Comparison of ENCODE assay signal across 10 cellular contexts in genomic region chr21:44082648-44083436, GRCh38. TPM values are rescaled to one million over a fixed set of nuclear protein-coding genes. Genes with fewer than 3 reads are reported as not detected.
DNase-seq lines count a peak whose midpoint lies in the region; FAIRE-seq and TF ChIP-seq lines count a peak whose summit lies in the region.
"Had no signal": no experiment of that assay in that cellular context is flagged by ENCODE, and none has a peak within 500 bp of the region (broad histone marks: within the 10 kb centered on the region; RNA-seq: fewer than 3 reads in every experiment).

No MANE protein-coding gene starts in this region.

- H3K27ac ChIP-seq in esophagus squamous epithelium: peak overlapping the region in 3 of 4 donors; percentile 59 to 81 (median 78)

- TF ChIP-seq POLR2A in GM12891 (IDR thresholded peaks at IDR 0.05; ENCODE audit: low read depth, low read length) (no peak), esophagus squamous epithelium (IDR thresholded peaks at IDR 0.05) (no peak)

- no peaks in the 10 kb centered on the region for H3K27me3 ChIP-seq in esophagus squamous epithelium
- H3K27me3 ChIP-seq: gastrocnemius medialis had no signal

- H3K4me3 Mint-ChIP-seq in T-helper 1 cell treated with Interleukin-12 subunit alpha and Interleukin-12 subunit beta and Interleukin-4 antibody, amounts not matched to agents 30 μg/mL and 1 μg/mL, for 36 hours: peak overlapping the region; percentile 80

- no peak overlapping the region for H3K4me3 ChIP-seq in esophagus squamous epithelium
- H3K4me3 ChIP-seq: gastrocnemius medialis had no signal

- intact Hi-C loops in esophagus squamous epithelium (cut with DNase I): no loop called here

- H3K27me3 Mint-ChIP-seq in T-helper 1 cell treated with Interleukin-12 subunit alpha and Interleukin-12 subunit beta and Interleukin-4 antibody, amounts not matched to agents 30 μg/mL and 1 μg/mL, for 36 hours (ENCODE audit: low read depth): no peaks in the 10 kb centered on the region

- FAIRE-seq in GM12891 (lab: Jason Lieb, UNC): peak; percentile 23
- FAIRE-seq: H1 had no signal

- H3K9me3 ChIP-seq in esophagus squamous epithelium: no peaks in the 10 kb centered on the region
- H3K9me3 ChIP-seq: gastrocnemius medialis had no signal

- no peak for TF ChIP-seq CTCF in esophagus squamous epithelium (IDR thresholded peaks at IDR 0.05)

- H3K4me1 Mint-ChIP-seq in T-helper 1 cell treated with Interleukin-12 subunit alpha and Interleukin-12 subunit beta and Interleukin-4 antibody, amounts not matched to agents 30 μg/mL and 1 μg/mL, for 36 hours (ENCODE audit: low read depth): peaks cover 83% of the 10 kb centered on the region

- peaks cover 10 to 100% (median 28%) of the 10 kb centered on the region in 3 donors for H3K36me3 ChIP-seq in esophagus squamous epithelium

- 79 to 81% methylated on average over 23 of the region's 24 CpGs for WGBS in esophagus squamous epithelium, 2 donors

- DNase-seq in GM12891 (ENCODE audit: insufficient read length, low spot score): no peak
- DNase-seq in esophagus squamous epithelium (lab: John Stamatoyannopoulos, UW): no peak
- DNase-seq in renal cortical epithelial cell (ENCODE audit: low read depth): peak; percentile 20
- no peak for DNase-seq in DMS79 treated with DMSO at 0.1 percent for 48 hours (lab: John Stamatoyannopoulos, UW)
- DNase-seq in NCI-H446 (lab: John Stamatoyannopoulos, UW): no peak
- DNase-seq in GF-D8 (lab: John Stamatoyannopoulos, UW): no peak
- DNase-seq in NCI-H1105 treated with DMSO at 0.1 percent for 48 hours (lab: John Stamatoyannopoulos, UW): no peak
- DNase-seq: gastrocnemius medialis had no signal

- peak overlapping the region; percentile 99 for H3K27ac Mint-ChIP-seq in T-helper 1 cell treated with Interleukin-12 subunit alpha and Interleukin-12 subunit beta and Interleukin-4 antibody, amounts not matched to agents 30 μg/mL and 1 μg/mL, for 36 hours

- peaks cover 0 to 47% (median 15%) of the 10 kb centered on the region in 3 donors for H3K4me1 ChIP-seq in esophagus squamous epithelium
- H3K4me1 ChIP-seq: gastrocnemius medialis had no signal

- no peaks in the 10 kb centered on the region for H3K9me3 Mint-ChIP-seq in T-helper 1 cell treated with Interleukin-12 subunit alpha and Interleukin-12 subunit beta and Interleukin-4 antibody, amounts not matched to agents 30 μg/mL and 1 μg/mL, for 36 hours

- peaks cover 77% of the 10 kb centered on the region for H3K36me3 Mint-ChIP-seq in T-helper 1 cell treated with Interleukin-12 subunit alpha and Interleukin-12 subunit beta and Interleukin-4 antibody, amounts not matched to agents 30 μg/mL and 1 μg/mL, for 36 hours (ENCODE audit: low read depth)

TF ChIP-seq in GM12891, 5 proteins besides CTCF, POLR2A, EP300 and RAD21:
- TF ChIP-seq PAX5 (IDR thresholded peaks at IDR 0.05; ENCODE audit: insufficient read depth, low read length, severe bottlenecking) (no peak), POLR2AphosphoS5 (IDR thresholded peaks at IDR 0.05; ENCODE audit: low read depth, low read length) (no peak), POU2F2 (IDR thresholded peaks at IDR 0.05; ENCODE audit: low read depth, low read length) (no peak), TAF1 (IDR thresholded peaks at IDR 0.05; ENCODE audit: low read depth, low read length) (no peak), SPI1 (IDR thresholded peaks at IDR 0.05; ENCODE audit: low read depth, low read length) (no peak)

RNA-seq across cellular contexts. Expression of gene PWP2, which starts 24.4 kb away (rescaled TPM):
- polyA plus RNA-seq in GM12891 (2012; ENCODE audit: low read depth, missing spikeins): 3.5 TPM
- total RNA-seq in esophagus squamous epithelium (10 to 100 TPM in 1 of 4 donors, 1 to 10 TPM in 3; 5.4 to 18.3 (median 6.6) TPM), renal cortical epithelial cell (5.4 TPM in 1 of 2 replicates, not detected in the other)

RNA-seq across cellular contexts. Expression of gene GATD3, which starts 50.6 kb away (rescaled TPM):
- polyA plus RNA-seq in GM12891 (2012; ENCODE audit: low read depth, missing spikeins): 20.6 TPM
- total RNA-seq in esophagus squamous epithelium (10 to 100 TPM in 2 of 4 donors, 1 to 10 TPM in 2; 4.2 to 23.8 (median 9.0) TPM), renal cortical epithelial cell (5.3 and 14.9 TPM in 2 replicates)
